8 cellular contexts compared by ENCODE assay signal in genomic region chr1:24186993-24187790, GRCh38. TPM values are rescaled to one million over a fixed set of nuclear protein-coding genes. Genes with fewer than 3 reads are reported as not detected.
A peak's percentile ranks its signal among the peaks of the same experiment; 100 is the strongest.
DNase-seq lines count a peak whose midpoint lies in the region; ATAC-seq and TF ChIP-seq lines count a peak whose summit lies in the region.

TSS of gene IFNLR1 (minus strand) at chr1:24187289. CDS start at chr1:24187248, 41 bp downstream.

- CTCF ChIA-PET in AG04450 (lab: Charles Lee) = interaction anchor here (0.7 to 1.7 kb wide), 4 partner anchors 11 to 204 kb away, joined by 3 to 7 read pairs (median 4); no protein-coding TSS in a partner anchor

- H3K27me3 ChIP-seq in AG04450 (ENCODE audit: control insufficient read depth, insufficient read depth, low read length) = peaks cover 26% of the 10 kb centered on the region
- no peaks in the 10 kb centered on the region for H3K27me3 ChIP-seq in thoracic aorta (replicated peaks; ENCODE audit: insufficient read depth)

- TF ChIP-seq CTCF in AG04450 (IDR thresholded peaks at IDR 0.05; ENCODE audit: low read depth, low read length) = no peak
- TF ChIP-seq CTCF in fibroblast of villous mesenchyme (IDR thresholded peaks at IDR 0.05; ENCODE audit: insufficient read depth, low read depth, low read length) = no peak
- TF ChIP-seq CTCF in thoracic aorta (IDR thresholded peaks at IDR 0.05) = no peak

- H3K4me3 ChIP-seq in AG04450 (ENCODE audit: low read depth, low read length) (peak within 1 kb of the TSS; percentile 52), fibroblast of villous mesenchyme (ENCODE audit: low read depth, low read length) (peak within 1 kb of the TSS; percentile 48), thoracic aorta (peak within 1 kb of the TSS; percentile 72)

- H3K36me3 ChIP-seq in thoracic aorta = no peaks in the 10 kb centered on the region

- H3K27ac ChIP-seq in AG04450 (ENCODE audit: low read depth, low read length) (no peak within 1 kb of the TSS), thoracic aorta (no peak within 1 kb of the TSS)

- no peak for DNase-seq in AG04450 (ENCODE audit: low read depth, low spot score)
- peak; percentile 89 for DNase-seq in NCI-H510A treated with DMSO at 0.1 percent for 48 hours (lab: John Stamatoyannopoulos, UW)
- peak; percentile 79 to 87 for DNase-seq in activated T-cell treated with anti-CD3 and anti-CD28 coated beads, Interleukin-2, amount 50 U/mL, for 48 hours
- DNase-seq in fibroblast of villous mesenchyme (ENCODE audit: low read depth) = no peak
- DNase-seq in occipital lobe (lab: John Stamatoyannopoulos, UW) = peak; percentile 42
- no peak for DNase-seq in thoracic aorta (ENCODE audit: low spot score)

- H3K4me1 ChIP-seq in thoracic aorta (ENCODE audit: control insufficient read depth in 1 of 2, low read depth in 2 of 2) = peaks cover 3 to 16% of the 10 kb centered on the region in 2 donors

- POLR2A ChIA-PET in AG04450 (lab: Yijun Ruan, JAX) = no interaction called here

- ATAC-seq in GM21619 (IDR thresholded peaks at IDR 0.05; ENCODE audit: unreplicated experiment) (peak; percentile 34), thoracic aorta (ENCODE audit: insufficient number of reproducible peaks, low FRiP score, low read depth) (no peak), GM19328 (IDR thresholded peaks at IDR 0.05; ENCODE audit: unreplicated experiment) (no peak)

- H3K9me3 ChIP-seq in AG04450 (ENCODE audit: control insufficient read depth, insufficient read depth, low read length) (no peaks in the 10 kb centered on the region), thoracic aorta (no peaks in the 10 kb centered on the region)

RNA-seq across cellular contexts. Expression of gene IFNLR1, which starts in this region (rescaled TPM):
- not detected in 2 replicates for polyA plus RNA-seq in AG04450 (2011; rRNA removed)
- polyA minus RNA-seq in AG04450 (2011; rRNA and poly(A)+ RNA removed) = not detected in 2 replicates
- total RNA-seq in fibroblast of villous mesenchyme = under 0.01 TPM in 1 of 2 replicates, not detected in the other
- total RNA-seq in occipital lobe = 0.16 TPM
- under 1 TPM in 1 of 2 donors, not detected in 1; 0.14 TPM for total RNA-seq in thoracic aorta

Comparison
In these comparisons a context has a peak if more than half of its experiments do, and no peak if none do; other contexts are left out.
1. Peak in DNase-seq in occipital lobe; RNA of the gene not detected or under 1 TPM.
2. DNase-seq: peak in NCI-H510A treated with DMSO at 0.1 percent for 48 hours (single experiment) and activated T-cell treated with anti-CD3 and anti-CD28 coated beads, Interleukin-2, amount 50 U/mL, for 48 hours (2 of 2); none in AG04450 (single experiment), fibroblast of villous mesenchyme (single experiment) and thoracic aorta (single experiment).
3. Peak in every context shown above with its lines, with median percentiles within 50 percentile points of each other: H3K4me3 ChIP-seq.